17 cellular contexts compared by ENCODE assay signal in genomic region chrX:20317873-20318272, GRCh38. TPM values are rescaled to one million over a fixed set of nuclear protein-coding genes. Genes with fewer than 3 reads are reported as not detected.
DNase-seq lines count a peak whose midpoint lies in the region; TF ChIP-seq lines count a peak whose summit lies in the region.
"Had no signal": no experiment of that assay in that cellular context is flagged by ENCODE, and none has a peak within 500 bp of the region (broad histone marks: within the 10 kb centered on the region; RNA-seq: fewer than 3 reads in every experiment).

No MANE protein-coding gene starts in this region.

- H3K27me3 ChIP-seq in effector memory CD4-positive, alpha-beta T cell (replicated peaks; ENCODE audit: control insufficient read depth, insufficient read depth, low read length, poor library complexity, severe bottlenecking), result no peaks in the 10 kb centered on the region
- H3K27me3 ChIP-seq: BLaER1 had no signal

- TF ChIP-seq CTCF in fibroblast of villous mesenchyme (IDR thresholded peaks at IDR 0.05; ENCODE audit: insufficient read depth, low read depth, low read length) (no peak), retinal pigment epithelial cell (conservative IDR thresholded peaks at IDR 0.05; ENCODE audit: low read depth, low read length) (no peak)

- no peak overlapping the region for H3K27ac ChIP-seq in effector memory CD4-positive, alpha-beta T cell (ENCODE audit: insufficient read depth, low read length, poor library complexity, severe bottlenecking)
- H3K27ac ChIP-seq: BLaER1 had no signal

- no peaks in the 10 kb centered on the region for H3K9me3 ChIP-seq in effector memory CD4-positive, alpha-beta T cell (ENCODE audit: control insufficient read depth, low read length)
- H3K9me3 ChIP-seq: BLaER1 had no signal

- H3K36me3 ChIP-seq in effector memory CD4-positive, alpha-beta T cell (ENCODE audit: control insufficient read depth, insufficient read depth, low read length), result no peaks in the 10 kb centered on the region
- H3K36me3 ChIP-seq: BLaER1 had no signal

- H3K4me1 ChIP-seq in effector memory CD4-positive, alpha-beta T cell (ENCODE audit: control insufficient read depth, insufficient read depth, low read length, poor library complexity, severe bottlenecking), result peaks cover 5% of the 10 kb centered on the region

- DNase-seq in EL (peak; percentile 6), amniotic epithelial cell (ENCODE audit: low read depth) (peak; percentile 21), fibroblast of villous mesenchyme (ENCODE audit: low read depth) (peak; percentile 12), retinal pigment epithelial cell (ENCODE audit: low read depth) (peak; percentile 64), NCI-H526 treated with DMSO at 0.1 percent for 48 hours (lab: John Stamatoyannopoulos, UW) (no peak), MV-4-11 (lab: John Stamatoyannopoulos, UW) (no peak), NCI-H82 treated with DMSO at 0.1 percent for 48 hours (lab: John Stamatoyannopoulos, UW; ENCODE audit: unreplicated experiment) (no peak)
- no peak for DNase-seq in effector memory CD4-positive, alpha-beta T cell
- DNase-seq: ACHN, NCI-H1092 treated with DMSO at 0.1 percent for 48 hours, NCI-H1694, NCI-H446 treated with DMSO at 0.1 percent for 48 hours, NCI-H774, SHP77 had no signal

- H3K4me3 ChIP-seq in fibroblast of villous mesenchyme (ENCODE audit: low read depth, low read length) (no peak overlapping the region), retinal pigment epithelial cell (ENCODE audit: low read length) (no peak overlapping the region)
- H3K4me3 ChIP-seq in effector memory CD4-positive, alpha-beta T cell (ENCODE audit: insufficient read depth, low read depth, low read length, poor library complexity, severe bottlenecking), result no peak overlapping the region
- H3K4me3 ChIP-seq: BLaER1, GM12878, GM23338 had no signal

RNA-seq across cellular contexts. Expression of gene RPS6KA3, which starts 51.2 kb away (rescaled TPM):
- 43.2 and 53.5 TPM in 2 replicates for total RNA-seq in fibroblast of villous mesenchyme

Comparison
In these comparisons a context has a peak if more than half of its experiments do, and no peak if none do; other contexts are left out.
1. DNase-seq: peak in EL (single experiment), amniotic epithelial cell (single experiment), fibroblast of villous mesenchyme (single experiment) and retinal pigment epithelial cell (single experiment); none in NCI-H526 treated with DMSO at 0.1 percent for 48 hours (single experiment), effector memory CD4-positive, alpha-beta T cell (0 of 3), MV-4-11 (single experiment) and NCI-H82 treated with DMSO at 0.1 percent for 48 hours (single experiment).